ENCODE assay signal across 20 cellular contexts in the genomic region with DNA sequence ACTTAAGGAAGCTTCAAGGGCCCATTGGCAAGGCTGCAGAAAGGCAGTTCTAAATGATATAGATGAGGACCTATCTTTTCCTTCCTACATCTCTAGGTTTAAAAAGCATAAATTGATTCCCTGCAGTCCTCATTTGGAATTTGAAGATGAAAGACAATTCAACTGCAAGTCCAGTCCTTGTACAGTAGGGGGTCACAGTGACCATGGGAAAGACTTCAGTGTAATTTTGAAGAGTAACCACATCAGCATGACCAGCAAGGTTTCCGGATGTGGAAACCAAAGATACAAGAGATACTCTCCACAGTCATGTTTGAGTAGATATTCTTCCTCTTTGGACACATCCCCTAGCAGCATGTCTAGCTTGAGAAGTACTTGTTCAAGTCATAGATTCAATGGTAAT.
DNase-seq lines count a peak whose midpoint lies in the region; ATAC-seq, FAIRE-seq and TF ChIP-seq lines count a peak whose summit lies in the region.
"Had no signal": no experiment of that assay in that cellular context is flagged by ENCODE, and none has a peak within 500 bp of the region (broad histone marks: within the 10 kb centered on the region; RNA-seq: fewer than 3 reads in every experiment).

No MANE protein-coding gene starts in this region.

- H3K9ac ChIP-seq in SK-N-SH (no peak overlapping the region), H1 (replicated peaks in 1 of 4; ENCODE audit: extremely low read depth in 1 of 4, low read depth in 3 of 4, low read length in 3 of 4) (no peak overlapping the region)

- H3K79me2 ChIP-seq in SK-N-SH (ENCODE audit: insufficient read depth) (no peaks in the 10 kb centered on the region), H1 (ENCODE audit: control insufficient read depth in 1 of 2, insufficient read depth in 2 of 2, low read length in 2 of 2) (no peaks in the 10 kb centered on the region), osteoblast (ENCODE audit: insufficient read depth, low read length) (no peaks in the 10 kb centered on the region)

- H4K20me1 ChIP-seq in SK-N-SH (ENCODE audit: insufficient read depth) (no peaks in the 10 kb centered on the region), H1 (replicated peaks in 1 of 2; ENCODE audit: control insufficient read depth in 1 of 2, insufficient read depth in 2 of 2, low read length in 2 of 2) (no peaks in the 10 kb centered on the region), osteoblast (ENCODE audit: insufficient read depth, low read length) (no peaks in the 10 kb centered on the region)

- DNase-seq in SK-N-SH, result peak; percentile 26
- DNase-seq in NAMALWA (ENCODE audit: low spot score), result peak; percentile 40
- DNase-seq in H1 (ENCODE audit: low read depth in 1 of 2, low spot score in 2 of 2), result no peak
- DNase-seq in type B pancreatic cell (ENCODE audit: extremely low spot score, unreplicated experiment), result no peak
- DNase-seq in osteoblast (ENCODE audit: insufficient read length, low spot score, missing footprints), result no peak
- no peak for DNase-seq in pons (ENCODE audit: low spot score)
- no peak for DNase-seq in HTR-8/SVneo (ENCODE audit: insufficient read length, low spot score)
- DNase-seq: activated effector memory CD4-positive, alpha-beta T cell treated with Interleukin-2 at 50 U/mL for 16 hours; amygdala; CD4-positive, alpha-beta T cell; effector memory CD8-positive, alpha-beta T cell; mesenchymal stem cell; NCI-H1105; NCI-H2171; nephron progenitor cell; stimulated activated naive CD8-positive, alpha-beta T cell treated with anti-CD3 and anti-CD28 coated beads, Interleukin-15, amount 100 ng/mL, for 72 hours had no signal

- no peak overlapping the region for H3K18ac ChIP-seq in H1 (ENCODE audit: extremely low read depth, low read length)

- no peak overlapping the region for H3K4me3 Mint-ChIP-seq in type B pancreatic cell
- H3K4me3 Mint-ChIP-seq: CD4-positive, alpha-beta T cell; central memory CD8-positive, alpha-beta T cell; effector memory CD8-positive, alpha-beta T cell; nephron progenitor cell; stimulated activated naive CD8-positive, alpha-beta T cell treated with anti-CD3 and anti-CD28 coated beads, Interleukin-15, amount 100 ng/mL, for 72 hours had no signal

- H2AFZ ChIP-seq in SK-N-SH (ENCODE audit: low read depth) (no peak overlapping the region), H1 (ENCODE audit: low read length) (no peak overlapping the region), osteoblast (ENCODE audit: low read length) (no peak overlapping the region)

- TF ChIP-seq CTCF in SK-N-SH (IDR thresholded peaks at IDR 0.05) (peak; percentile 40; the same call in 1 of the 2 replicates), H1 (IDR thresholded peaks at IDR 0.05; ENCODE audit: control extremely low read depth in 1 of 3, insufficient read depth in 1 of 3, low read depth in 1 of 3, low read length in 3 of 3) (no peak), type B pancreatic cell (conservative IDR thresholded peaks at IDR 0.05) (peak; percentile 25), osteoblast (IDR thresholded peaks at IDR 0.05; ENCODE audit: extremely low read depth, low read depth, low read length) (no peak)

- H3K27me3 Mint-ChIP-seq in type B pancreatic cell, result peaks cover 49% of the 10 kb centered on the region
- H3K27me3 Mint-ChIP-seq: CD4-positive, alpha-beta T cell; central memory CD8-positive, alpha-beta T cell; effector memory CD8-positive, alpha-beta T cell; stimulated activated naive CD8-positive, alpha-beta T cell treated with anti-CD3 and anti-CD28 coated beads, Interleukin-15, amount 100 ng/mL, for 72 hours had no signal

- H3K4me3 ChIP-seq in SK-N-SH (ENCODE audit: low read depth in 2 of 2, low read length in 1 of 2), result no peak overlapping the region
- H3K4me3 ChIP-seq in H1 (ENCODE audit: extremely low read depth in 1 of 4, insufficient read depth in 2 of 4, low read depth in 3 of 4, low read length in 4 of 4), result no peak overlapping the region
- no peak overlapping the region for H3K4me3 ChIP-seq in osteoblast (ENCODE audit: insufficient read depth, low read length)

- no peaks in the 10 kb centered on the region for H3K9me3 ChIP-seq in SK-N-SH
- no peaks in the 10 kb centered on the region for H3K9me3 ChIP-seq in H1 (ENCODE audit: insufficient read depth in 2 of 2, low read depth in 1 of 2, low read length in 1 of 2)
- H3K9me3 ChIP-seq in osteoblast (ENCODE audit: low read depth, low read length), result no peaks in the 10 kb centered on the region

- TF ChIP-seq EP300 in SK-N-SH (IDR thresholded peaks at IDR 0.05; ENCODE audit: borderline replicate concordance in 1 of 2, low read depth in 1 of 2, low read length in 1 of 2) (no peak), H1 (IDR thresholded peaks at IDR 0.05; ENCODE audit: borderline replicate concordance in 1 of 2, low read depth in 2 of 2, low read length in 2 of 2) (no peak)

- CTCF ChIA-PET in SK-N-SH (lab: Yijun Ruan, JAX) (interaction anchor here (1.4 kb wide), 1 partner anchor 288 kb away, joined by 4 read pairs; no protein-coding TSS in a partner anchor), H1 (lab: Charles Lee; ENCODE audit: partially characterized antibody) (interaction anchor here (0.7 to 1.4 kb wide), 2 partner anchors 288 kb away, joined by 4 read pairs; no protein-coding TSS in a partner anchor)

- H3K27ac ChIP-seq in SK-N-SH (ENCODE audit: low read depth in 2 of 2, low read length in 1 of 2), result no peak overlapping the region
- no peak overlapping the region for H3K27ac ChIP-seq in H1 (ENCODE audit: low read depth, low read length)
- H3K27ac ChIP-seq in osteoblast (ENCODE audit: low read depth, low read length), result no peak overlapping the region
- H3K27ac ChIP-seq: RWPE1 had no signal

- H4K91ac ChIP-seq in H1 (replicated peaks; ENCODE audit: insufficient read length, low read length), result no peak overlapping the region

- no peaks in the 10 kb centered on the region for H3K23me2 ChIP-seq in H1 (ENCODE audit: low read depth, low read length)

- H3K36me3 Mint-ChIP-seq in type B pancreatic cell, result no peaks in the 10 kb centered on the region

- POLR2A ChIA-PET in SK-N-SH (lab: Yijun Ruan, JAX), result no interaction called here
- POLR2A ChIA-PET in H1 (lab: Charles Lee; ENCODE audit: partially characterized antibody), result no interaction called here

- no peak overlapping the region for H4K8ac ChIP-seq in H1 (ENCODE audit: extremely low read depth, insufficient read depth, low read length)

- no peak overlapping the region for H3K4ac ChIP-seq in H1 (replicated peaks; ENCODE audit: insufficient read length, low read depth, low read length)

- H3K27me3 ChIP-seq in SK-N-SH (ENCODE audit: insufficient read depth) (no peaks in the 10 kb centered on the region), H1 (replicated peaks in 1 of 4; ENCODE audit: control insufficient read depth in 3 of 4, extremely low read depth in 1 of 4, insufficient read depth in 3 of 4, low read length in 3 of 4) (no peaks in the 10 kb centered on the region), osteoblast (ENCODE audit: insufficient read depth, low read length) (no peaks in the 10 kb centered on the region)

- H4K5ac ChIP-seq in H1 (ENCODE audit: insufficient read length, low read depth, low read length), result no peak overlapping the region

- no peak overlapping the region for H2BK20ac ChIP-seq in H1 (ENCODE audit: low read length)

- H3K79me1 ChIP-seq in H1 (ENCODE audit: low read depth, low read length), result no peaks in the 10 kb centered on the region

- no peaks in the 10 kb centered on the region for H3K36me3 ChIP-seq in SK-N-SH (replicated peaks in 1 of 2; ENCODE audit: control insufficient read depth in 1 of 2, insufficient read depth in 2 of 2, low read length in 1 of 2)
- no peaks in the 10 kb centered on the region for H3K36me3 ChIP-seq in H1 (ENCODE audit: control insufficient read depth in 2 of 4, insufficient read depth in 4 of 4, low read length in 3 of 4)
- H3K36me3 ChIP-seq in osteoblast (ENCODE audit: insufficient read depth, low read length), result no peaks in the 10 kb centered on the region

- H3K4me1 Mint-ChIP-seq in type B pancreatic cell (ENCODE audit: unreplicated experiment), result no peaks in the 10 kb centered on the region
- H3K4me1 Mint-ChIP-seq: central memory CD8-positive, alpha-beta T cell; stimulated activated naive CD8-positive, alpha-beta T cell treated with anti-CD3 and anti-CD28 coated beads, Interleukin-15, amount 100 ng/mL, for 72 hours had no signal

- no peak overlapping the region for H2BK12ac ChIP-seq in H1 (ENCODE audit: low read depth, low read length)

- H3K9me3 Mint-ChIP-seq in type B pancreatic cell, result no peaks in the 10 kb centered on the region
- H3K9me3 Mint-ChIP-seq: CD4-positive, alpha-beta T cell; nephron progenitor cell; stimulated activated naive CD8-positive, alpha-beta T cell treated with anti-CD3 and anti-CD28 coated beads, Interleukin-15, amount 100 ng/mL, for 72 hours had no signal

- TF ChIP-seq POLR2A in H1 (IDR thresholded peaks at IDR 0.05; ENCODE audit: control extremely low read depth in 1 of 2, low read depth in 2 of 2, low read length in 2 of 2), result no peak

- no peak overlapping the region for H3K56ac ChIP-seq in H1 (replicated peaks; ENCODE audit: insufficient read length, low read depth, low read length)

- H3K4me2 ChIP-seq in SK-N-SH, result no peak overlapping the region
- no peak overlapping the region for H3K4me2 ChIP-seq in H1 (ENCODE audit: insufficient read depth in 1 of 2, low read depth in 2 of 2, low read length in 2 of 2)
- H3K4me2 ChIP-seq in osteoblast (ENCODE audit: insufficient read depth, low read length), result no peak overlapping the region

- H2BK5ac ChIP-seq in H1 (ENCODE audit: low read depth, low read length), result no peak overlapping the region

- no peaks in the 10 kb centered on the region for H3K4me1 ChIP-seq in SK-N-SH (ENCODE audit: control insufficient read depth in 1 of 2, insufficient read depth in 2 of 2, low read depth in 1 of 2, low read length in 1 of 2)
- H3K4me1 ChIP-seq in H1 (replicated peaks in 1 of 4; ENCODE audit: control insufficient read depth in 3 of 4, insufficient read depth in 4 of 4, low read length in 3 of 4), result no peaks in the 10 kb centered on the region
- no peaks in the 10 kb centered on the region for H3K4me1 ChIP-seq in osteoblast (ENCODE audit: insufficient read depth, low read length)

- TF ChIP-seq RAD21 in SK-N-SH (IDR thresholded peaks at IDR 0.05; ENCODE audit: low read length) (peak; percentile 63), H1 (IDR thresholded peaks at IDR 0.05 in 1 of 2, conservative IDR thresholded peaks at IDR 0.05 in 1 of 2; ENCODE audit: low read depth in 2 of 2, low read length in 2 of 2) (peak; percentile 30 to 42; a peak in 2 of 4 replicates)

- no peak overlapping the region for H3K23ac ChIP-seq in H1 (ENCODE audit: insufficient read length)

- H3F3A ChIP-seq in SK-N-SH (replicated peaks; ENCODE audit: insufficient read depth), result no peaks in the 10 kb centered on the region

- no peak for ATAC-seq in SK-N-SH treated with all-trans-retinoic acid at 6 μM for 48 hours
- ATAC-seq: effector memory CD8-positive, alpha-beta T cell; stimulated activated naive CD8-positive, alpha-beta T cell treated with anti-CD3 and anti-CD28 coated beads, Interleukin-15, amount 100 ng/mL, for 72 hours had no signal

- H3K9me2 ChIP-seq in SK-N-SH, result no peaks in the 10 kb centered on the region

- H3K27ac Mint-ChIP-seq in type B pancreatic cell, result no peak overlapping the region
- H3K27ac Mint-ChIP-seq: CD4-positive, alpha-beta T cell; effector memory CD8-positive, alpha-beta T cell; nephron progenitor cell; stimulated activated naive CD8-positive, alpha-beta T cell treated with anti-CD3 and anti-CD28 coated beads, Interleukin-15, amount 100 ng/mL, for 72 hours had no signal

- H3K14ac ChIP-seq in H1 (ENCODE audit: insufficient read length), result no peak overlapping the region

- no peak overlapping the region for H2AK5ac ChIP-seq in H1 (ENCODE audit: low read depth, low read length)

- WGBS in SK-N-SH (ENCODE audit: low lambda C conversion rate), result 29% methylated on average over 1 of the region's 1 CpG
- 85% methylated on average over 1 of the region's 1 CpG; no CpG with 5 or more reads in 1 of the 2 experiments for WGBS in H1 (ENCODE audit: extremely low coverage in 1 of 2, insufficient coverage in 1 of 2, insufficient read length in 1 of 2, insufficient replicate concordance in 2 of 2, low coverage in 1 of 2, low lambda C conversion rate in 2 of 2, missing lambda C conversion rate in 1 of 2), 2 experiments

- H2BK120ac ChIP-seq in H1 (replicated peaks; ENCODE audit: low read depth, low read length), result no peak overlapping the region

- H2BK15ac ChIP-seq in H1 (ENCODE audit: low read length), result no peak overlapping the region

- FAIRE-seq in H1 (lab: Jason Lieb, UNC) (no peak), HTR-8/SVneo (lab: Jason Lieb, UNC) (no peak)
- FAIRE-seq: keratinocyte had no signal

Comparison
In these comparisons a context has a peak if more than half of its experiments do, and no peak if none do; other contexts are left out.
1. DNase-seq: peak in SK-N-SH (single experiment) and NAMALWA (single experiment); none in H1 (0 of 2), type B pancreatic cell (single experiment), osteoblast (single experiment), pons (single experiment) and HTR-8/SVneo (single experiment).
2. CTCF ChIP-seq: peak in SK-N-SH (single experiment) and type B pancreatic cell (single experiment); none in H1 (0 of 3) and osteoblast (single experiment).